ENCODE assay signal across 15 cellular contexts in the genomic region with DNA sequence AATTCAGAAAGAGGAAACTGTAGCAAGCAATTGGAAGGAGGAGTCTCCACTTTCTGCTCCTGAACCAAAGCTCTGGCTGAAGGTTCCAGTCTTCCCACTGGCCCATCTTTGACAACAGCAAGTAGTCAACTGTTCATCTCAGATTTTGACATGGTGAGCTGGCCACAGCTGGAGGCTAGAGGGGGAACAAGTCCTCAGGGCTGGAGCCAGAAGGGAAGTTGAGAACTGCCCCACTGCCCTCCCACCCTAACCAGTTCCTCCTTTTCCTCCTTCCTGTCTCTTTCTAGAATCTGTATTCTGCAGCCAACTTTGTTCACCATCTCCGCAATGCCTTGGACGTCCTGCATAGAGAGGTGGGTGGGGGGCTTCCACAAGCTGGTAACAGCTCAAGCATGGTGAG.
A peak's percentile ranks its signal among the peaks of the same experiment; 100 is the strongest.
DNase-seq lines count a peak whose midpoint lies in the region; ATAC-seq and TF ChIP-seq lines count a peak whose summit lies in the region.
"Had no signal": no experiment of that assay in that cellular context is flagged by ENCODE, and none has a peak within 500 bp of the region (broad histone marks: within the 10 kb centered on the region; RNA-seq: fewer than 3 reads in every experiment).

No MANE protein-coding gene starts in this region.

- H3K27me3 Mint-ChIP-seq in nephron progenitor cell (ENCODE audit: low read depth, poor library complexity) = peaks cover 6% of the 10 kb centered on the region
- H3K27me3 Mint-ChIP-seq: stimulated activated memory B cell treated with anti-CD40 and anti-IgM and Interleukin-4, amounts not matched to agents 10 μg/mL and 1 μg/mL and 100 μg/mL, for 72 hours had no signal

- no peaks in the 10 kb centered on the region for H3K36me3 ChIP-seq in subcutaneous abdominal adipose tissue (ENCODE audit: control insufficient read depth in 5 of 5, insufficient read depth in 5 of 5, low read length in 5 of 5)
- H3K36me3 ChIP-seq: sigmoid colon had no signal

- ATAC-seq in GM19397 (IDR thresholded peaks at IDR 0.05; ENCODE audit: unreplicated experiment) = no peak
- ATAC-seq: stimulated activated memory B cell treated with anti-CD40 and anti-IgM and Interleukin-4, amounts not matched to agents 10 μg/mL and 1 μg/mL and 100 μg/mL, for 72 hours had no signal

- no peak overlapping the region for H3K9ac ChIP-seq in subcutaneous abdominal adipose tissue (ENCODE audit: low read length in 5 of 5)

- H3K27ac ChIP-seq in layer of hippocampus (ENCODE audit: low read depth, low read length) (peak overlapping the region; percentile 39), subcutaneous abdominal adipose tissue (ENCODE audit: low read depth, low read length) (no peak overlapping the region)

- H3K4me1 Mint-ChIP-seq in nephron progenitor cell = peaks cover 40% of the 10 kb centered on the region
- H3K4me1 Mint-ChIP-seq: neural crest cell; stimulated activated memory B cell treated with anti-CD40 and anti-IgM and Interleukin-4, amounts not matched to agents 10 μg/mL and 1 μg/mL and 100 μg/mL, for 72 hours had no signal

- no peaks in the 10 kb centered on the region for H3K9me3 ChIP-seq in subcutaneous abdominal adipose tissue (ENCODE audit: control insufficient read depth in 5 of 5, low read length in 5 of 5)
- H3K9me3 ChIP-seq: sigmoid colon had no signal

- H3K27me3 ChIP-seq in layer of hippocampus (ENCODE audit: control insufficient read depth, insufficient read depth, low read length) (no peaks in the 10 kb centered on the region), subcutaneous abdominal adipose tissue (ENCODE audit: control insufficient read depth in 5 of 5, insufficient read depth in 4 of 5, low read length in 5 of 5) (no peaks in the 10 kb centered on the region)
- H3K27me3 ChIP-seq: sigmoid colon had no signal

- H3K27ac Mint-ChIP-seq in nephron progenitor cell = no peak overlapping the region
- H3K27ac Mint-ChIP-seq: activated naive CD4-positive, alpha-beta T cell treated with anti-CD3 and anti-CD28 coated beads for 36 hours; stimulated activated memory B cell treated with anti-CD40 and anti-IgM and Interleukin-4, amounts not matched to agents 10 μg/mL and 1 μg/mL and 100 μg/mL, for 72 hours had no signal

- peaks cover 0 to 33% (median 0%) of the 10 kb centered on the region in 5 donors for H3K4me1 ChIP-seq in subcutaneous abdominal adipose tissue (ENCODE audit: control insufficient read depth in 5 of 5, insufficient read depth in 5 of 5, low read length in 5 of 5)

- peak overlapping the region in 4 of 5 donors; percentile 45 to 58 (median 52) for H3K4me3 ChIP-seq in subcutaneous abdominal adipose tissue (ENCODE audit: low read depth in 1 of 5, low read length in 5 of 5)

- no peaks in the 10 kb centered on the region for H3K9me3 Mint-ChIP-seq in nephron progenitor cell
- H3K9me3 Mint-ChIP-seq: activated naive CD4-positive, alpha-beta T cell treated with anti-CD3 and anti-CD28 coated beads for 36 hours; brain; neural crest cell; stimulated activated memory B cell treated with anti-CD40 and anti-IgM and Interleukin-4, amounts not matched to agents 10 μg/mL and 1 μg/mL and 100 μg/mL, for 72 hours had no signal

- H3K36me3 Mint-ChIP-seq in nephron progenitor cell (ENCODE audit: low read depth) = no peaks in the 10 kb centered on the region
- H3K36me3 Mint-ChIP-seq: brain; stimulated activated memory B cell treated with anti-CD40 and anti-IgM and Interleukin-4, amounts not matched to agents 10 μg/mL and 1 μg/mL and 100 μg/mL, for 72 hours had no signal

- DNase-seq in Kasumi-1 (lab: John Stamatoyannopoulos, UW) = peak; percentile 42 to 63
- peak; percentile 53 for DNase-seq in UCSD-AML1 (lab: John Stamatoyannopoulos, UW; ENCODE audit: unreplicated experiment)
- DNase-seq in HK-2 (ENCODE audit: unreplicated experiment) = no peak
- DNase-seq in nephron progenitor cell = no peak
- DNase-seq in stimulated activated CD4-positive, alpha-beta T cell treated with anti-CD3 and anti-CD28 coated beads, Interleukin-4, amount 100 ng/mL, for 24 hours = no peak
- DNase-seq: activated naive CD4-positive, alpha-beta T cell treated with anti-CD3 and anti-CD28 coated beads for 36 hours; NCI-H1105 treated with DMSO at 0.1 percent for 48 hours; NK-92 treated with Interleukin-12 subunit alpha and Interleukin-12 subunit beta, amount 100 ng/mL, for 24 hours; sigmoid colon had no signal

- no peak for TF ChIP-seq CTCF in nephron progenitor cell (IDR thresholded peaks at IDR 0.05)

- no peak overlapping the region for H3K4me3 Mint-ChIP-seq in nephron progenitor cell
- H3K4me3 Mint-ChIP-seq: activated naive CD4-positive, alpha-beta T cell treated with anti-CD3 and anti-CD28 coated beads for 36 hours; brain; neural crest cell; stimulated activated memory B cell treated with anti-CD40 and anti-IgM and Interleukin-4, amounts not matched to agents 10 μg/mL and 1 μg/mL and 100 μg/mL, for 72 hours had no signal

Comparison
In these comparisons a context has a peak if more than half of its experiments do, and no peak if none do; other contexts are left out.
1. DNase-seq: peak in Kasumi-1 (2 of 2) and UCSD-AML1 (single experiment); none in HK-2 (single experiment), nephron progenitor cell (single experiment) and stimulated activated CD4-positive, alpha-beta T cell treated with anti-CD3 and anti-CD28 coated beads, Interleukin-4, amount 100 ng/mL, for 24 hours (single experiment).